Comparison of ENCODE assay signal across 1 cellular context in genomic region chr1:235070819-235071218, GRCh38.
TF ChIP-seq lines count a peak whose summit lies in the region.

No MANE protein-coding gene starts in this region.

TF ChIP-seq in liver, 16 proteins besides CTCF, POLR2A, EP300 and RAD21 (continued from another document):
- TF ChIP-seq GABPA (IDR thresholded peaks at IDR 0.05 in 1 of 2, conservative IDR thresholded peaks at IDR 0.05 in 1 of 2): no peak
- TF ChIP-seq JUND (IDR thresholded peaks at IDR 0.05): no peak
- no peak for TF ChIP-seq TAF1 (conservative IDR thresholded peaks at IDR 0.05)
- TF ChIP-seq ZBTB33 (IDR thresholded peaks at IDR 0.05): no peak
